In genomic region chr7:92976931-92977330, GRCh38 we compare ENCODE assay signal across 1 cellular context.
TF ChIP-seq lines count a peak whose summit lies in the region.

No MANE protein-coding gene starts in this region.

TF ChIP-seq in K562, 482 proteins besides CTCF, POLR2A, EP300 and RAD21 (continued from another document):
- TF ChIP-seq ZNF280A (IDR thresholded peaks at IDR 0.05; ENCODE audit: low read depth, partially characterized antibody) (peak; percentile 79), THRB (CRISPR knock-in tag; conservative IDR thresholded peaks at IDR 0.05) (no peak), UBTF (IDR thresholded peaks at IDR 0.05; ENCODE audit: borderline replicate concordance in 1 of 2, low read depth in 2 of 2, low read length in 2 of 2) (no peak), MCM2 (IDR thresholded peaks at IDR 0.05; ENCODE audit: low read depth) (no peak), ZNF639 (CRISPR knock-in tag; conservative IDR thresholded peaks at IDR 0.05 in 1 of 2, IDR thresholded peaks at IDR 0.05 in 1 of 2) (no peak), STAT5A (IDR thresholded peaks at IDR 0.05; ENCODE audit: borderline replicate concordance, low read length) (no peak), ZNF780A (CRISPR knock-in tag; IDR thresholded peaks at IDR 0.05) (no peak), CBX3 (IDR thresholded peaks at IDR 0.05; ENCODE audit: borderline replicate concordance in 1 of 2, low read length in 2 of 2) (peak in 1 of 2 experiments; percentile 85; a peak in 2 of 3 replicates), ARID2 (IDR thresholded peaks at IDR 0.05) (no peak), ZNF280B (CRISPR knock-in tag; IDR thresholded peaks at IDR 0.05) (peak; percentile 24; the same call in 1 of the 2 replicates), TEAD2 (tag; IDR thresholded peaks at IDR 0.05) (no peak)
